Comparison of ENCODE assay signal across 31 cellular contexts in the genomic region with DNA sequence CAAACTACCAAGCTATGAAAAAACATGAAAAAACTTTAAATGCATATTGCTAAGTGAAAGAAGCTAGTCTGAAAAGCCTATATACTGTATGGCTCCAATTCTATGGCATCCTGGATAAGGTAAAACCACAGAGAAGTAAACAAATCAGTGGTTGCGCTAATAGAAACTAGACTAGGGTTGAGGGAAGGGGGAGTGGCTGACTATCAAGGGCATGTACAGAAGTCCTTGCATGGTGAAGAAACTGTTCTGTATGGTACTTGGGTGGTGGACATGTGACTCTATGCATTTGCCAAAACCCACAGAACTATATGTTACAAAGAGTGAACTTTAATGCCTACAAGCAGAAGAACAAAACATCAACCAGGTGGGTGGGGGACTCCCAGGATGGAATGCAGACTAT.
DNase-seq lines count a peak whose midpoint lies in the region; ATAC-seq and TF ChIP-seq lines count a peak whose summit lies in the region.
"Had no signal": no experiment of that assay in that cellular context is flagged by ENCODE, and none has a peak within 500 bp of the region (broad histone marks: within the 10 kb centered on the region; RNA-seq: fewer than 3 reads in every experiment).

No MANE protein-coding gene starts in this region.

- TF ChIP-seq CTCF in lung (IDR thresholded peaks at IDR 0.05; ENCODE audit: control extremely low read depth, extremely low read depth) (no peak), heart right ventricle (IDR thresholded peaks at IDR 0.05) (no peak)

- 91 to 100% methylated on average over 1 of the region's 1 CpG for WGBS in lung, 2 donors
- 95 to 100% methylated on average over 1 of the region's 1 CpG for WGBS in heart right ventricle, 2 donors
- no CpG with 5 or more reads among the region's 1 CpG for WGBS in trophoblast cell (ENCODE audit: extremely low coverage, insufficient coverage, insufficient read length)

- POLR2A ChIA-PET in T-cell (lab: Charles Lee): no interaction called here

- H3K4me3 Mint-ChIP-seq in activated naive CD8-positive, alpha-beta T cell treated with anti-CD3 and anti-CD28 coated beads, Interleukin-2, amount 50 U/mL, for 24 hours: no peak overlapping the region
- no peak overlapping the region for H3K4me3 Mint-ChIP-seq in activated naive CD8-positive, alpha-beta T cell treated with anti-CD3 and anti-CD28 coated beads for 36 hours
- no peak overlapping the region for H3K4me3 Mint-ChIP-seq in T-cell
- H3K4me3 Mint-ChIP-seq: CD14-positive monocyte; dendritic cell treated with granulocyte-macrophage colony-stimulating factor and Interleukin-4, amounts not matched to agents 40 ng/mL and 50 ng/mL, for 4 days; HFFc6; IgD-negative memory B cell; neural progenitor cell had no signal

- no peaks in the 10 kb centered on the region for H3K79me2 ChIP-seq in trophoblast cell (ENCODE audit: control insufficient read depth, insufficient read depth, low read length, poor library complexity)

- no peak overlapping the region for H2AFZ ChIP-seq in trophoblast cell (ENCODE audit: insufficient read depth, low read length, poor library complexity)
- H2AFZ ChIP-seq: neural progenitor cell had no signal

- H3K36me3 ChIP-seq in lung (ENCODE audit: control insufficient read depth in 2 of 2, insufficient read depth in 2 of 2, low read length in 2 of 2): peaks cover 0 to 4% of the 10 kb centered on the region in 2 donors
- H3K36me3 ChIP-seq in heart right ventricle: peaks cover 0 to 56% (median 0%) of the 10 kb centered on the region in 9 donors
- no peaks in the 10 kb centered on the region for H3K36me3 ChIP-seq in trophoblast cell (ENCODE audit: control insufficient read depth in 1 of 2, insufficient read depth in 2 of 2, low read length in 2 of 2)
- H3K36me3 ChIP-seq: neural progenitor cell had no signal

- no peak for DNase-seq in activated naive CD8-positive, alpha-beta T cell treated with anti-CD3 and anti-CD28 coated beads, Interleukin-2, amount 50 U/mL, for 24 hours
- no peak for DNase-seq in activated naive CD8-positive, alpha-beta T cell treated with anti-CD3 and anti-CD28 coated beads for 36 hours
- peak; percentile 0 for DNase-seq in lung (ENCODE audit: low spot score)
- no peak for DNase-seq in T-cell
- no peak for DNase-seq in heart right ventricle
- DNase-seq in trophoblast cell: no peak
- DNase-seq: activated CD8-positive, alpha-beta memory T cell treated with anti-CD3 and anti-CD28 coated beads for 24 hours; activated effector memory CD4-positive, alpha-beta T cell treated with Interleukin-2 at 50 U/mL for 16 hours; activated T-cell treated with anti-CD3 and anti-CD28 coated beads for 4 hours; caudate nucleus; DMS79; erythroblast; GOT3; HFFc6; left lung; NCI-H1694; NCI-H446; NCI-H774; right cardiac atrium; SIG-M5; stimulated activated CD4-positive, alpha-beta T cell treated with anti-CD3 and anti-CD28 coated beads, Interleukin-1b, Interleukin-23, amount 100 ng/mL, for 48 hours; stimulated activated naive CD4-positive, alpha-beta T cell treated with Interleukin-2 at 50 U/mL for 16 hours; testis had no signal

- no peak overlapping the region for H3K23ac ChIP-seq in trophoblast cell (ENCODE audit: low read length)

- H3K4ac ChIP-seq in trophoblast cell (ENCODE audit: low read depth, low read length): no peak overlapping the region

- H3K14ac ChIP-seq in trophoblast cell (ENCODE audit: low read length): no peak overlapping the region

- CTCF ChIA-PET in T-cell (lab: Charles Lee): no interaction called here

- no peak overlapping the region for H2BK120ac ChIP-seq in trophoblast cell (ENCODE audit: insufficient read depth, low read length, poor library complexity)

- H3K27ac ChIP-seq in lung (ENCODE audit: low read depth in 1 of 2, low read length in 1 of 2) (no peak overlapping the region), heart right ventricle (no peak overlapping the region), trophoblast cell (ENCODE audit: low read depth, low read length) (no peak overlapping the region)
- H3K27ac ChIP-seq: ascending aorta, left lung, neural progenitor cell, testis had no signal

- no peaks in the 10 kb centered on the region for H3K9me3 Mint-ChIP-seq in activated naive CD8-positive, alpha-beta T cell treated with anti-CD3 and anti-CD28 coated beads, Interleukin-2, amount 50 U/mL, for 24 hours
- H3K9me3 Mint-ChIP-seq in activated naive CD8-positive, alpha-beta T cell treated with anti-CD3 and anti-CD28 coated beads for 36 hours: no peaks in the 10 kb centered on the region
- H3K9me3 Mint-ChIP-seq in T-cell: no peaks in the 10 kb centered on the region
- H3K9me3 Mint-ChIP-seq: activated naive CD4-positive, alpha-beta T cell treated with anti-CD3 and anti-CD28 coated beads, Interleukin-2, amount 50 U/mL, for 72 hours; dendritic cell treated with granulocyte-macrophage colony-stimulating factor and Interleukin-4, amounts not matched to agents 40 ng/mL and 50 ng/mL, for 4 days; HFFc6 had no signal

- H3K4me2 ChIP-seq in trophoblast cell (ENCODE audit: low read length): no peak overlapping the region
- H3K4me2 ChIP-seq: neural progenitor cell had no signal

- H3K9me3 ChIP-seq in lung (ENCODE audit: control insufficient read depth in 2 of 2, insufficient read depth in 1 of 2, low read length in 1 of 2): no peaks in the 10 kb centered on the region
- no peaks in the 10 kb centered on the region for H3K9me3 ChIP-seq in heart right ventricle
- no peaks in the 10 kb centered on the region for H3K9me3 ChIP-seq in trophoblast cell (ENCODE audit: insufficient read depth, low read depth, low read length)
- H3K9me3 ChIP-seq: ascending aorta, left lung, testis had no signal

- ATAC-seq in activated naive CD8-positive, alpha-beta T cell treated with anti-CD3 and anti-CD28 coated beads, Interleukin-2, amount 50 U/mL, for 24 hours: peak; percentile 15
- ATAC-seq in GM21423 (IDR thresholded peaks at IDR 0.05; ENCODE audit: unreplicated experiment): peak; percentile 75
- ATAC-seq in HG03342 (IDR thresholded peaks at IDR 0.05; ENCODE audit: unreplicated experiment): peak; percentile 62
- no peak for ATAC-seq in lung (ENCODE audit: insufficient read depth, low FRiP score)
- no peak for ATAC-seq in T-cell (replicated peaks in 1 of 4)
- ATAC-seq in heart right ventricle: no peak
- ATAC-seq: left lung, right cardiac atrium had no signal

- H3K4me1 Mint-ChIP-seq in activated naive CD8-positive, alpha-beta T cell treated with anti-CD3 and anti-CD28 coated beads, Interleukin-2, amount 50 U/mL, for 24 hours: peaks cover 2% of the 10 kb centered on the region
- peaks cover 5% of the 10 kb centered on the region for H3K4me1 Mint-ChIP-seq in activated naive CD8-positive, alpha-beta T cell treated with anti-CD3 and anti-CD28 coated beads for 36 hours
- H3K4me1 Mint-ChIP-seq in T-cell: no peaks in the 10 kb centered on the region
- H3K4me1 Mint-ChIP-seq: CD14-positive monocyte, neural progenitor cell had no signal

- no peaks in the 10 kb centered on the region for H3K27me3 ChIP-seq in lung (ENCODE audit: control insufficient read depth, insufficient read depth)
- H3K27me3 ChIP-seq in heart right ventricle: no peaks in the 10 kb centered on the region
- no peaks in the 10 kb centered on the region for H3K27me3 ChIP-seq in trophoblast cell (ENCODE audit: insufficient read depth, low read length)
- H3K27me3 ChIP-seq: ascending aorta, left lung, neural progenitor cell, testis had no signal

- H4K12ac ChIP-seq in trophoblast cell (ENCODE audit: low read depth, low read length): no peak overlapping the region

- intact Hi-C loops in heart right ventricle (cut with DNase I): no loop called here

- H3K4me3 ChIP-seq in lung: no peak overlapping the region
- no peak overlapping the region for H3K4me3 ChIP-seq in heart right ventricle
- H3K4me3 ChIP-seq in trophoblast cell (ENCODE audit: low read depth, low read length): no peak overlapping the region
- H3K4me3 ChIP-seq: ascending aorta, left lung, neural progenitor cell, testis had no signal

- no peak overlapping the region for H3K27ac Mint-ChIP-seq in activated naive CD8-positive, alpha-beta T cell treated with anti-CD3 and anti-CD28 coated beads, Interleukin-2, amount 50 U/mL, for 24 hours
- no peak overlapping the region for H3K27ac Mint-ChIP-seq in activated naive CD8-positive, alpha-beta T cell treated with anti-CD3 and anti-CD28 coated beads for 36 hours
- H3K27ac Mint-ChIP-seq in T-cell: no peak overlapping the region
- H3K27ac Mint-ChIP-seq: activated naive CD4-positive, alpha-beta T cell treated with anti-CD3 and anti-CD28 coated beads, Interleukin-2, amount 50 U/mL, for 72 hours; CD14-positive monocyte; dendritic cell treated with granulocyte-macrophage colony-stimulating factor and Interleukin-4, amounts not matched to agents 40 ng/mL and 50 ng/mL, for 4 days; HFFc6; IgD-negative memory B cell; neural progenitor cell had no signal

- no peak overlapping the region for H4K8ac ChIP-seq in trophoblast cell (ENCODE audit: low read depth, low read length)

- no peak overlapping the region for H2BK12ac ChIP-seq in trophoblast cell (ENCODE audit: low read length)

- H3K9ac ChIP-seq in trophoblast cell (ENCODE audit: low read length): no peak overlapping the region
- H3K9ac ChIP-seq: neural progenitor cell had no signal

- no peak overlapping the region for H3K18ac ChIP-seq in trophoblast cell (ENCODE audit: low read length)

- peaks cover 27% of the 10 kb centered on the region for H3K36me3 Mint-ChIP-seq in activated naive CD8-positive, alpha-beta T cell treated with anti-CD3 and anti-CD28 coated beads, Interleukin-2, amount 50 U/mL, for 24 hours (ENCODE audit: low read depth)
- H3K36me3 Mint-ChIP-seq in activated naive CD8-positive, alpha-beta T cell treated with anti-CD3 and anti-CD28 coated beads for 36 hours: peaks cover 27% of the 10 kb centered on the region
- H3K36me3 Mint-ChIP-seq in T-cell: peaks cover 47% of the 10 kb centered on the region

- no peak overlapping the region for H2AK5ac ChIP-seq in trophoblast cell (ENCODE audit: low read length)

- H2BK5ac ChIP-seq in trophoblast cell (ENCODE audit: low read depth, low read length, poor library complexity): no peak overlapping the region

- H3K79me1 ChIP-seq in trophoblast cell (ENCODE audit: low read length): no peaks in the 10 kb centered on the region

- H4K91ac ChIP-seq in trophoblast cell (ENCODE audit: low read depth, low read length): no peak overlapping the region

- H3K4me1 ChIP-seq in lung (ENCODE audit: control insufficient read depth in 2 of 2, insufficient read depth in 2 of 2, low read length in 2 of 2) (no peaks in the 10 kb centered on the region), heart right ventricle (no peaks in the 10 kb centered on the region), trophoblast cell (ENCODE audit: control insufficient read depth in 1 of 2, insufficient read depth in 2 of 2, low read length in 2 of 2) (no peaks in the 10 kb centered on the region)
- H3K4me1 ChIP-seq: ascending aorta, left lung, neural progenitor cell, testis had no signal

- H3K27me3 Mint-ChIP-seq in activated naive CD8-positive, alpha-beta T cell treated with anti-CD3 and anti-CD28 coated beads, Interleukin-2, amount 50 U/mL, for 24 hours: no peaks in the 10 kb centered on the region
- H3K27me3 Mint-ChIP-seq in activated naive CD8-positive, alpha-beta T cell treated with anti-CD3 and anti-CD28 coated beads for 36 hours: no peaks in the 10 kb centered on the region
- H3K27me3 Mint-ChIP-seq in T-cell: no peaks in the 10 kb centered on the region
- H3K27me3 Mint-ChIP-seq: dendritic cell treated with granulocyte-macrophage colony-stimulating factor and Interleukin-4, amounts not matched to agents 40 ng/mL and 50 ng/mL, for 4 days; IgD-negative memory B cell had no signal

Comparison
In these comparisons a context has a peak if more than half of its experiments do, and no peak if none do; other contexts are left out.
1. ATAC-seq: peak in activated naive CD8-positive, alpha-beta T cell treated with anti-CD3 and anti-CD28 coated beads, Interleukin-2, amount 50 U/mL, for 24 hours (single experiment), GM21423 (single experiment) and HG03342 (single experiment); none in lung (single experiment), T-cell (0 of 4) and heart right ventricle (0 of 8).